Comparison of ENCODE assay signal across 40 cellular contexts in the genomic region with DNA sequence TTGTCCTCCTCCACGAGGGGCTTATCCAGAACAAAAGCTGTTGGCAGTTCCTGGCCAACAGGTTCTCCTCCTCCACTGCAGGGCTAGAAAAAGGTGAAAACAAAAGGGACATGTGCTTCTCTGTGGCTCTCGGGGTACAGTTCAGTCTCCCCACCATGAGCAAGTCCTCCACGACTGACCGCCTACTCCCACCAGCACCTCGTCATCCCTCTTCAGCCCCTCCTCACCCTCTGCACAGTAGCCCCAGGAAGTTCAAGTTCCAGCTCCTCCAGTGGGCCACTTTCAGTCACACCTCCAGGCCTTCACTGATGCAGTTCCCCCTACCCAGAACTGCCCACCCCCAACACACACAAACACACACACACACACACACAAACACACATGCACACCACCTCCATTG. TPM values are rescaled to one million over a fixed set of nuclear protein-coding genes. Genes with fewer than 3 reads are reported as not detected.
"Had no signal": no experiment of that assay in that cellular context is flagged by ENCODE, and none has a peak within 500 bp of the region (broad histone marks: within the 10 kb centered on the region; RNA-seq: fewer than 3 reads in every experiment).

No MANE protein-coding gene starts in this region.

- H3K4me3 ChIP-seq: MG63, Peyer's patch, SJSA1 had no signal

- H3K9me3 Mint-ChIP-seq: activated T-cell treated with anti-CD3 and anti-CD28 coated beads, Interleukin-2, amount 50 U/mL, for 72 hours; activated T-helper 17 cell treated with anti-CD3 and anti-CD28 coated beads, Interleukin-2, amount 50 U/mL, for 72 hours had no signal

- H3K27ac Mint-ChIP-seq: activated CD4-positive, alpha-beta T cell treated with anti-CD3 and anti-CD28 coated beads, Interleukin-2, amount 10 ng/mL, durations not matched to agents 24 days and 14 days; activated CD8-positive, alpha-beta T cell treated with anti-CD3 and anti-CD28 coated beads for 36 hours; activated naive CD8-positive, alpha-beta T cell treated with anti-CD3 and anti-CD28 coated beads for 36 hours; activated T-cell treated with anti-CD3 and anti-CD28 coated beads, Interleukin-2, amount 50 U/mL, for 72 hours; activated T-helper 17 cell treated with anti-CD3 and anti-CD28 coated beads, Interleukin-2, amount 50 U/mL, for 72 hours; T-helper 1 cell treated with Interleukin-12 subunit alpha and Interleukin-12 subunit beta and Interleukin-4 antibody, amounts not matched to agents 30 μg/mL and 1 μg/mL, for 36 hours had no signal

- H3K27me3 ChIP-seq: MG63, Peyer's patch, SJSA1 had no signal

- H3K36me3 ChIP-seq: brain microvascular endothelial cell, MG63, Peyer's patch, SJSA1, WERI-Rb-1 had no signal

- H3K27ac ChIP-seq: brain microvascular endothelial cell, Peyer's patch, WERI-Rb-1 had no signal

- H3K4me3 Mint-ChIP-seq: activated CD4-positive, alpha-beta T cell treated with anti-CD3 and anti-CD28 coated beads, Interleukin-2, amount 10 ng/mL, durations not matched to agents 24 days and 14 days; activated CD8-positive, alpha-beta T cell treated with anti-CD3 and anti-CD28 coated beads for 36 hours; activated naive CD8-positive, alpha-beta T cell treated with anti-CD3 and anti-CD28 coated beads for 36 hours; activated T-cell treated with anti-CD3 and anti-CD28 coated beads, Interleukin-2, amount 50 U/mL, for 72 hours; activated T-helper 17 cell treated with anti-CD3 and anti-CD28 coated beads, Interleukin-2, amount 50 U/mL, for 72 hours; T-helper 1 cell treated with Interleukin-12 subunit alpha and Interleukin-12 subunit beta and Interleukin-4 antibody, amounts not matched to agents 30 μg/mL and 1 μg/mL, for 36 hours had no signal

- ATAC-seq: activated CD8-positive, alpha-beta T cell treated with anti-CD3 and anti-CD28 coated beads for 36 hours; PC-3 had no signal

- H3K36me3 Mint-ChIP-seq: activated naive CD8-positive, alpha-beta T cell treated with anti-CD3 and anti-CD28 coated beads for 36 hours had no signal

- H3K9me3 ChIP-seq: MG63, Peyer's patch, SJSA1, SK-N-SH had no signal

- DNase-seq: activated CD4-positive, alpha-beta T cell treated with anti-CD3 and anti-CD28 coated beads, Interleukin-2, amount 10 ng/mL, durations not matched to agents 24 days and 14 days; activated CD4-positive, alpha-beta T cell treated with anti-CD3 and anti-CD28 coated beads, Interleukin-2, amount 50 U/mL, for 4 hours; activated CD4-positive, CD25-positive, alpha-beta regulatory T cell; activated CD8-positive, alpha-beta T cell treated with anti-CD3 and anti-CD28 coated beads for 36 hours; activated effector memory CD4-positive, alpha-beta T cell treated with anti-CD3 and anti-CD28 coated beads, Interleukin-2, amount 50 U/mL, for 16 hours; activated naive CD4-positive, alpha-beta T cell; activated naive CD4-positive, alpha-beta T cell treated with anti-CD3 and anti-CD28 coated beads, Interleukin-2, amount 50 U/mL, for 16 hours; activated naive CD8-positive, alpha-beta T cell treated with anti-CD3 and anti-CD28 coated beads for 36 hours; activated T-cell treated with anti-CD3 and anti-CD28 coated beads, Interleukin-2, amount 50 U/mL, for 1 hour; amniotic stem cell; brain microvascular endothelial cell; central memory CD4-positive, alpha-beta T cell; Karpas-422; KBM-7; MV-4-11; NCI-H1092; NCI-H1417; NCI-H146; NCI-H187; NCI-H2029 treated with DMSO at 0.1 percent for 48 hours; NCI-H2107; NCI-H2171; NCI-H510A; NCI-H526; NCI-H748 treated with DMSO at 0.1 percent for 48 hours; NK-92 treated with Interleukin-12 subunit alpha and Interleukin-12 subunit beta, amount 100 ng/mL, for 24 hours; PC-3; Peyer's patch; RPMI8226; SHP77 treated with DMSO at 0.1 percent for 48 hours; SK-N-SH; T1000; WERI-Rb-1 had no signal

RNA-seq across cellular contexts. Expression of gene KRT9, which starts 19.4 kb away (rescaled TPM):
- total RNA-seq: activated CD4-positive, alpha-beta T cell treated with anti-CD3 and anti-CD28 coated beads, Interleukin-2, amount 10 ng/mL, durations not matched to agents 24 days and 14 days; activated CD8-positive, alpha-beta memory T cell treated with anti-CD3 and anti-CD28 coated beads for 36 hours; activated CD8-positive, alpha-beta T cell treated with anti-CD3 and anti-CD28 coated beads for 36 hours; activated naive CD8-positive, alpha-beta T cell treated with anti-CD3 and anti-CD28 coated beads for 36 hours; activated T-cell treated with anti-CD3 and anti-CD28 coated beads, Interleukin-2, amount 50 U/mL, for 72 hours; activated T-helper 17 cell treated with anti-CD3 and anti-CD28 coated beads, Interleukin-2, amount 50 U/mL, for 72 hours; aorta; PC-3; Peyer's patch; SJSA1 had no signal
- polyA plus RNA-seq: SK-N-SH had no signal

RNA-seq across cellular contexts. Expression of gene KRT19, which starts 24.3 kb away (rescaled TPM):
- total RNA-seq: activated CD4-positive, alpha-beta T cell treated with anti-CD3 and anti-CD28 coated beads, Interleukin-2, amount 10 ng/mL, durations not matched to agents 24 days and 14 days; activated CD8-positive, alpha-beta memory T cell treated with anti-CD3 and anti-CD28 coated beads for 36 hours; activated CD8-positive, alpha-beta T cell treated with anti-CD3 and anti-CD28 coated beads for 36 hours; activated naive CD8-positive, alpha-beta T cell treated with anti-CD3 and anti-CD28 coated beads for 36 hours; activated T-cell treated with anti-CD3 and anti-CD28 coated beads, Interleukin-2, amount 50 U/mL, for 72 hours; activated T-helper 17 cell treated with anti-CD3 and anti-CD28 coated beads, Interleukin-2, amount 50 U/mL, for 72 hours; SJSA1 had no signal

RNA-seq across cellular contexts. Expression of gene KRT15, which starts 33.8 kb away (rescaled TPM):
- total RNA-seq: activated CD4-positive, alpha-beta T cell treated with anti-CD3 and anti-CD28 coated beads, Interleukin-2, amount 10 ng/mL, durations not matched to agents 24 days and 14 days; activated CD8-positive, alpha-beta memory T cell treated with anti-CD3 and anti-CD28 coated beads for 36 hours; activated CD8-positive, alpha-beta T cell treated with anti-CD3 and anti-CD28 coated beads for 36 hours; activated naive CD8-positive, alpha-beta T cell treated with anti-CD3 and anti-CD28 coated beads for 36 hours; activated T-cell treated with anti-CD3 and anti-CD28 coated beads, Interleukin-2, amount 50 U/mL, for 72 hours; activated T-helper 17 cell treated with anti-CD3 and anti-CD28 coated beads, Interleukin-2, amount 50 U/mL, for 72 hours; aorta had no signal

RNA-seq across cellular contexts. Expression of gene KRT14, which starts 34.2 kb away (rescaled TPM):
- total RNA-seq: activated CD4-positive, alpha-beta T cell treated with anti-CD3 and anti-CD28 coated beads, Interleukin-2, amount 10 ng/mL, durations not matched to agents 24 days and 14 days; activated CD8-positive, alpha-beta memory T cell treated with anti-CD3 and anti-CD28 coated beads for 36 hours; activated CD8-positive, alpha-beta T cell treated with anti-CD3 and anti-CD28 coated beads for 36 hours; activated naive CD8-positive, alpha-beta T cell treated with anti-CD3 and anti-CD28 coated beads for 36 hours; activated T-cell treated with anti-CD3 and anti-CD28 coated beads, Interleukin-2, amount 50 U/mL, for 72 hours; activated T-helper 17 cell treated with anti-CD3 and anti-CD28 coated beads, Interleukin-2, amount 50 U/mL, for 72 hours had no signal
- polyA plus RNA-seq: SK-N-SH had no signal

RNA-seq across cellular contexts. Expression of gene KRT13, which starts 47.0 kb away (rescaled TPM):
- total RNA-seq: activated CD4-positive, alpha-beta T cell treated with anti-CD3 and anti-CD28 coated beads, Interleukin-2, amount 10 ng/mL, durations not matched to agents 24 days and 14 days; activated CD8-positive, alpha-beta memory T cell treated with anti-CD3 and anti-CD28 coated beads for 36 hours; activated CD8-positive, alpha-beta T cell treated with anti-CD3 and anti-CD28 coated beads for 36 hours; activated naive CD8-positive, alpha-beta T cell treated with anti-CD3 and anti-CD28 coated beads for 36 hours; activated T-cell treated with anti-CD3 and anti-CD28 coated beads, Interleukin-2, amount 50 U/mL, for 72 hours; activated T-helper 17 cell treated with anti-CD3 and anti-CD28 coated beads, Interleukin-2, amount 50 U/mL, for 72 hours; aorta; SJSA1 had no signal
